Comparison of ENCODE assay signal across 8 cellular contexts in genomic region chr2:189762229-189762550, GRCh38. TPM values are rescaled to one million over a fixed set of nuclear protein-coding genes. Genes with fewer than 3 reads are reported as not detected.
DNase-seq lines count a peak whose midpoint lies in the region; ATAC-seq, FAIRE-seq and TF ChIP-seq lines count a peak whose summit lies in the region.

No MANE protein-coding gene starts in this region.

- ATAC-seq in gastrocnemius medialis (no peak), GM19395 (IDR thresholded peaks at IDR 0.05; ENCODE audit: unreplicated experiment) (no peak)

- no peaks in the 10 kb centered on the region for H3K9me3 ChIP-seq in WERI-Rb-1 (ENCODE audit: severe bottlenecking)
- H3K9me3 ChIP-seq in gastrocnemius medialis, result no peaks in the 10 kb centered on the region

- FAIRE-seq in RCC 7860 (lab: Jason Lieb, UNC) (no peak), H54 (lab: Jason Lieb, UNC) (no peak)

- H3K4me1 ChIP-seq in gastrocnemius medialis, result peaks cover 21 to 23% of the 10 kb centered on the region in 2 donors

- in situ Hi-C loops in gastrocnemius medialis (cut with MboI; ENCODE audit: low sequenced_read_pairs in 4 of 4), result no loop called here

- H3K4me3 ChIP-seq in GM12875 (ENCODE audit: low read depth, low read length), result peak overlapping the region; percentile 61
- peak overlapping the region; percentile 89 for H3K4me3 ChIP-seq in WERI-Rb-1 (ENCODE audit: low read depth, low read length)
- H3K4me3 ChIP-seq in foreskin fibroblast (ENCODE audit: low read depth in 1 of 2, low read length in 2 of 2), result peak overlapping the region; percentile 80 to 89
- peak overlapping the region; percentile 59 to 89 (median 66) for H3K4me3 ChIP-seq in gastrocnemius medialis

- H3K27me3 ChIP-seq in WERI-Rb-1 (ENCODE audit: insufficient read depth, low read depth, severe bottlenecking) (no peaks in the 10 kb centered on the region), gastrocnemius medialis (no peaks in the 10 kb centered on the region)

- TF ChIP-seq POLR2A in gastrocnemius medialis (IDR thresholded peaks at IDR 0.05) (no peak), H54 (IDR thresholded peaks at IDR 0.05; ENCODE audit: low read depth, low read length) (no peak)

- TF ChIP-seq CTCF in GM12875 (IDR thresholded peaks at IDR 0.05; ENCODE audit: borderline replicate concordance, insufficient read depth, low read depth, low read length) (no peak), WERI-Rb-1 (IDR thresholded peaks at IDR 0.05; ENCODE audit: low read depth, low read length) (no peak), foreskin fibroblast (IDR thresholded peaks at IDR 0.05; ENCODE audit: low read depth, low read length) (no peak), gastrocnemius medialis (IDR thresholded peaks at IDR 0.05 in 4 of 5, conservative IDR thresholded peaks at IDR 0.05 in 1 of 5) (no peak)

- H3K27ac ChIP-seq in WERI-Rb-1 (peak overlapping the region; percentile 98), gastrocnemius medialis (peak overlapping the region; percentile 81 to 89 (median 86))

- intact Hi-C loops in gastrocnemius medialis (cut with DNase I; ENCODE audit: low total_unique reads), result loop anchor here (1.0 to 5.0 kb wide), 3 partner anchors 21 to 1120 kb away; partner anchors contain the start of genes ASNSD1 and GLS

- DNase-seq in WERI-Rb-1, result no peak
- no peak for DNase-seq in foreskin fibroblast
- no peak for DNase-seq in gastrocnemius medialis
- DNase-seq in DMS53 (lab: John Stamatoyannopoulos, UW), result no peak
- DNase-seq in RCC 7860 (ENCODE audit: low spot score), result no peak
- no peak for DNase-seq in H54 (ENCODE audit: insufficient read length, low spot score)

- H3K36me3 ChIP-seq in WERI-Rb-1 (peaks cover 12% of the 10 kb centered on the region), gastrocnemius medialis (peaks cover 0 to 6% of the 10 kb centered on the region in 2 donors)

RNA-seq across cellular contexts. Expression of gene OSGEPL1, which starts 0.4 kb away (rescaled TPM):
- 10 to 100 TPM in 1 of 4 donors, 1 to 10 TPM in 3; 2.1 to 15.6 (median 6.5) TPM for total RNA-seq in gastrocnemius medialis

RNA-seq across cellular contexts. Expression of gene ORMDL1, which starts 21.9 kb away (rescaled TPM):
- 10 to 100 TPM; 13.3 to 38.9 (median 23.7) TPM for total RNA-seq in gastrocnemius medialis

RNA-seq across cellular contexts. Expression of gene PMS1, which starts 22.1 kb away (rescaled TPM):
- total RNA-seq in gastrocnemius medialis, result 10 to 100 TPM in 1 of 4 donors, 1 to 10 TPM in 3; 6.9 to 12.0 (median 8.8) TPM
